ENCODE assay signal across 8 cellular contexts in the genomic region with DNA sequence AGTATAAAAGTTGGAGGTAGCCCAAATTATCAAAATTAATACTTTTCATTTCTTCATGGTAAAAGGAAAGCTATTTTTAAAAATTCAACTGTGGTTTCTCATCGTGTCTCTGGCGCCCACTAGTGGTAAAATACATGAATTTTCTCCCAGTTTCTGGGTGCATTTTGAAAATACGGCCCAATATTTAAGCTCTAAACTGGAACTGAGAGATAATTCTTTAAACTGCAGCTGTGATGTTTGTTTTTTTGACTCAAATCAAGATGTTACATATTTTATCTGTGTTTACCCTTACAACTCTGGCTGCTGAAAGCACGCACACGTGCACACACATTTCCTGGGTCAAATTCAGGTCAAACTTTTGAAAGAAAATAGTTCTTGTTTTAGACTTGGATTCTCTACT.
DNase-seq lines count a peak whose midpoint lies in the region; ATAC-seq and TF ChIP-seq lines count a peak whose summit lies in the region.

No MANE protein-coding gene starts in this region.

- peak overlapping the region; percentile 47 for H3K4me2 ChIP-seq in PC-9

- H3K79me2 ChIP-seq in PC-9 (ENCODE audit: low read depth): no peaks in the 10 kb centered on the region

- H3K27ac ChIP-seq in A673 (ENCODE audit: low read depth, low read length, poor library complexity, severe bottlenecking) (no peak overlapping the region), PC-9 (no peak overlapping the region), subcutaneous abdominal adipose tissue (ENCODE audit: low read depth, low read length) (peak overlapping the region; percentile 50)

- H4K20me1 ChIP-seq in PC-9 (ENCODE audit: insufficient read depth): no peaks in the 10 kb centered on the region

- POLR2A ChIA-PET in A673 (lab: Charles Lee; ENCODE audit: low non-redundant PET) (interaction anchor here (0.6 kb wide), 1 partner anchor 320 kb away, joined by 3 read pairs; no protein-coding TSS in a partner anchor), PC-9 (lab: Charles Lee; ENCODE audit: unreplicated experiment) (interaction anchor here (0.7 to 1.1 kb wide), 3 partner anchors 17 to 144 kb away, joined by 3 to 10 read pairs (median 6); no protein-coding TSS in a partner anchor)

- DNase-seq in A673 (ENCODE audit: low spot score): peak; percentile 48
- peak; percentile 56 for DNase-seq in ELR (ENCODE audit: low read depth)
- DNase-seq in PC-9: no peak
- DNase-seq in fibroblast of the aortic adventitia (ENCODE audit: low read depth): peak; percentile 62
- DNase-seq in stimulated activated CD4-positive, alpha-beta T cell treated with anti-CD3 and anti-CD28 coated beads, Interleukin-4, amount 100 ng/mL, for 1 hour: no peak
- no peak for DNase-seq in NCI-H1048 (lab: John Stamatoyannopoulos, UW)

- H3K27me3 ChIP-seq in A673 (replicated peaks; ENCODE audit: insufficient read depth, low read depth, low read length, poor library complexity) (no peaks in the 10 kb centered on the region), PC-9 (ENCODE audit: insufficient read depth, low read depth) (no peaks in the 10 kb centered on the region), subcutaneous abdominal adipose tissue (ENCODE audit: control insufficient read depth in 5 of 5, insufficient read depth in 4 of 5, low read length in 5 of 5) (peaks cover 0 to 6% (median 3%) of the 10 kb centered on the region in 5 donors)

- ATAC-seq in HG03571 (IDR thresholded peaks at IDR 0.05; ENCODE audit: unreplicated experiment): no peak

- intact Hi-C loops in A673 (cut with micrococcal nuclease; ENCODE audit: unreplicated experiment) (loop anchor here (1.0 to 5.0 kb wide), 2 partner anchors 125 to 144 kb away; partner anchors contain the start of gene ACSL4), PC-9 (cut with micrococcal nuclease; ENCODE audit: unreplicated experiment) (loop anchor here (1.0 kb wide), 2 partner anchors 144 to 372 kb away; no protein-coding TSS in a partner anchor)

- H3F3A ChIP-seq in PC-9 (ENCODE audit: insufficient read depth, low read depth): no peaks in the 10 kb centered on the region

- H3K36me3 ChIP-seq in A673 (ENCODE audit: insufficient read depth, low read length, poor library complexity, severe bottlenecking) (no peaks in the 10 kb centered on the region), PC-9 (ENCODE audit: low read depth) (no peaks in the 10 kb centered on the region), subcutaneous abdominal adipose tissue (ENCODE audit: control insufficient read depth in 5 of 5, insufficient read depth in 5 of 5, low read length in 5 of 5) (no peaks in the 10 kb centered on the region)

- TF ChIP-seq CTCF in A673 (conservative IDR thresholded peaks at IDR 0.05; ENCODE audit: low read depth, low read length): peak; percentile 89
- peak; percentile 96 for TF ChIP-seq CTCF in PC-9 (conservative IDR thresholded peaks at IDR 0.05)
- peak; percentile 70 for TF ChIP-seq CTCF in fibroblast of the aortic adventitia (IDR thresholded peaks at IDR 0.05; ENCODE audit: insufficient read depth, low read length)

- BruUV-seq in A673 (replicated peaks; lab: Mats Ljungman, UMichigan): no TSS peak
- no TSS peak for BruUV-seq in PC-9 (replicated peaks; lab: Mats Ljungman, UMichigan)

- no peak overlapping the region for H3K4me3 ChIP-seq in A673 (ENCODE audit: low read depth, low read length, poor library complexity, severe bottlenecking)
- no peak overlapping the region for H3K4me3 ChIP-seq in PC-9
- no peak overlapping the region for H3K4me3 ChIP-seq in fibroblast of the aortic adventitia (ENCODE audit: low read depth, low read length)
- H3K4me3 ChIP-seq in subcutaneous abdominal adipose tissue (ENCODE audit: low read depth in 1 of 5, low read length in 5 of 5): no peak overlapping the region

- no peak overlapping the region for H2AFZ ChIP-seq in PC-9

- no peaks in the 10 kb centered on the region for H3K9me3 ChIP-seq in A673 (ENCODE audit: low read depth, low read length, poor library complexity, severe bottlenecking)
- peaks cover 5% of the 10 kb centered on the region; the same call in 1 of the 2 replicates for H3K9me3 ChIP-seq in PC-9 (ENCODE audit: insufficient read depth, low read depth)
- H3K9me3 ChIP-seq in subcutaneous abdominal adipose tissue (ENCODE audit: control insufficient read depth in 5 of 5, low read length in 5 of 5): peaks cover 2 to 13% (median 6%) of the 10 kb centered on the region in 5 donors

- CTCF ChIA-PET in A673 (lab: Charles Lee) (interaction anchor here (0.6 to 1.7 kb wide), 6 partner anchors 8 to 145 kb away, joined by 3 to 20 read pairs (median 4); partner anchors contain the start of gene ACSL4), PC-9 (lab: Charles Lee) (interaction anchor here (0.6 to 2.1 kb wide), 9 partner anchors 11 to 289 kb away, joined by 3 to 26 read pairs (median 4); partner anchors contain the start of gene ACSL4)

- no peaks in the 10 kb centered on the region for H3K9me2 ChIP-seq in PC-9 (ENCODE audit: insufficient read depth)

- H3K4me1 ChIP-seq in A673 (ENCODE audit: insufficient read depth, low read length, poor library complexity, severe bottlenecking): no peaks in the 10 kb centered on the region
- peaks cover 7% of the 10 kb centered on the region; the same call in 1 of the 2 replicates for H3K4me1 ChIP-seq in PC-9 (replicated peaks; ENCODE audit: insufficient read depth)
- H3K4me1 ChIP-seq in subcutaneous abdominal adipose tissue (ENCODE audit: control insufficient read depth in 5 of 5, insufficient read depth in 5 of 5, low read length in 5 of 5): peaks cover 0 to 15% (median 6%) of the 10 kb centered on the region in 5 donors

- H3K9ac ChIP-seq in subcutaneous abdominal adipose tissue (ENCODE audit: low read length in 5 of 5): peak overlapping the region in 1 of 5 donors; percentile 7

Comparison
In these comparisons a context has a peak if more than half of its experiments do, and no peak if none do; other contexts are left out.
1. DNase-seq: peak in A673 (single experiment), ELR (single experiment) and fibroblast of the aortic adventitia (single experiment); none in PC-9 (0 of 2), stimulated activated CD4-positive, alpha-beta T cell treated with anti-CD3 and anti-CD28 coated beads, Interleukin-4, amount 100 ng/mL, for 1 hour (single experiment) and NCI-H1048 (single experiment).
2. Peak in every context shown above with its lines, with median percentiles within 50 percentile points of each other: CTCF ChIP-seq.